18 cellular contexts compared by ENCODE assay signal in genomic region chr2:172467382-172467781, GRCh38. TPM values are rescaled to one million over a fixed set of nuclear protein-coding genes. Genes with fewer than 3 reads are reported as not detected.
DNase-seq lines count a peak whose midpoint lies in the region; ATAC-seq and TF ChIP-seq lines count a peak whose summit lies in the region.
"Had no signal": no experiment of that assay in that cellular context is flagged by ENCODE, and none has a peak within 500 bp of the region (broad histone marks: within the 10 kb centered on the region; RNA-seq: fewer than 3 reads in every experiment).

No MANE protein-coding gene starts in this region.

- POLR2A ChIA-PET in SK-N-SH (lab: Yijun Ruan, JAX), result no interaction called here

- no peaks in the 10 kb centered on the region for H3K9me2 ChIP-seq in SK-N-SH
- no peaks in the 10 kb centered on the region for H3K9me2 ChIP-seq in neural cell (ENCODE audit: insufficient read depth, low read length)

- in situ Hi-C loops in astrocyte of the spinal cord (cut with HindIII; ENCODE audit: low sequenced_read_pairs), result no loop called here

- H3K4me1 Mint-ChIP-seq in HFFc6 (ENCODE audit: low read depth), result peaks cover 57% of the 10 kb centered on the region

- TF ChIP-seq RAD21 in SK-N-SH (IDR thresholded peaks at IDR 0.05; ENCODE audit: low read length) (peak; percentile 27), neural cell (conservative IDR thresholded peaks at IDR 0.05) (no peak)

- H3K9me3 ChIP-seq in SK-N-SH (no peaks in the 10 kb centered on the region), neural cell (ENCODE audit: low read length) (no peaks in the 10 kb centered on the region)
- H3K9me3 ChIP-seq: heart left ventricle, suprapubic skin had no signal

- no peaks in the 10 kb centered on the region for H3K9me3 Mint-ChIP-seq in HFFc6
- H3K9me3 Mint-ChIP-seq: brain had no signal

- no peak overlapping the region for H3K4me3 Mint-ChIP-seq in HFFc6
- H3K4me3 Mint-ChIP-seq: brain had no signal

- no peak for ATAC-seq in SK-N-SH treated with all-trans-retinoic acid at 6 μM for 48 hours
- no peak for ATAC-seq in HG03135 (IDR thresholded peaks at IDR 0.05; ENCODE audit: unreplicated experiment)
- ATAC-seq: heart left ventricle had no signal

- H3K4me3 ChIP-seq in SK-N-SH (ENCODE audit: low read depth in 2 of 2, low read length in 1 of 2), result no peak overlapping the region
- no peak overlapping the region for H3K4me3 ChIP-seq in astrocyte of the spinal cord (ENCODE audit: low read depth, low read length)
- H3K4me3 ChIP-seq in neural cell (ENCODE audit: low read length), result no peak overlapping the region
- H3K4me3 ChIP-seq: heart left ventricle, suprapubic skin had no signal

- TF ChIP-seq EP300 in SK-N-SH (IDR thresholded peaks at IDR 0.05; ENCODE audit: borderline replicate concordance in 1 of 2, low read depth in 1 of 2, low read length in 1 of 2), result no peak
- TF ChIP-seq EP300 in neural cell (conservative IDR thresholded peaks at IDR 0.05; ENCODE audit: poor library complexity, severe bottlenecking), result no peak

- H3F3A ChIP-seq in SK-N-SH (replicated peaks; ENCODE audit: insufficient read depth) (peaks cover 18% of the 10 kb centered on the region), neural cell (ENCODE audit: insufficient read depth, low read length, poor library complexity, severe bottlenecking) (no peaks in the 10 kb centered on the region)

- peaks cover 7% of the 10 kb centered on the region; the same call in 1 of the 2 replicates for H3K36me3 Mint-ChIP-seq in HFFc6 (ENCODE audit: low read depth)

- no peak overlapping the region for H3K4me2 ChIP-seq in SK-N-SH
- H3K4me2 ChIP-seq in neural cell (ENCODE audit: low read length), result no peak overlapping the region

- H3K4me1 ChIP-seq in SK-N-SH (ENCODE audit: control insufficient read depth in 1 of 2, insufficient read depth in 2 of 2, low read depth in 1 of 2, low read length in 1 of 2), result peaks cover 0 to 3% of the 10 kb centered on the region in 2 experiments; a peak in 2 of 4 replicates
- H3K4me1 ChIP-seq: parathyroid adenoma had no signal

- H3K27me3 ChIP-seq in SK-N-SH (ENCODE audit: insufficient read depth), result no peaks in the 10 kb centered on the region
- H3K27me3 ChIP-seq in neural cell (ENCODE audit: insufficient read depth, low read depth, low read length), result no peaks in the 10 kb centered on the region
- H3K27me3 ChIP-seq: suprapubic skin had no signal

- H3K27ac ChIP-seq in SK-N-SH (ENCODE audit: low read depth in 2 of 2, low read length in 1 of 2) (no peak overlapping the region), neural cell (ENCODE audit: low read length) (no peak overlapping the region)
- H3K27ac ChIP-seq: heart left ventricle, parathyroid adenoma, suprapubic skin had no signal

- H3K9ac ChIP-seq in SK-N-SH, result no peak overlapping the region
- H3K9ac ChIP-seq in neural cell (ENCODE audit: low read length), result no peak overlapping the region
- H3K9ac ChIP-seq: parathyroid adenoma had no signal

- CTCF ChIA-PET in SK-N-SH (lab: Yijun Ruan, JAX), result interaction anchor here (0.5 to 12.4 kb wide), 14 partner anchors 7 to 363 kb away, joined by 3 to 346 read pairs (median 8); partner anchors contain the start of gene DLX2

- H2AFZ ChIP-seq in SK-N-SH (ENCODE audit: low read depth) (no peak overlapping the region), neural cell (ENCODE audit: low read depth, low read length) (no peak overlapping the region)
- H2AFZ ChIP-seq: parathyroid adenoma had no signal

- H4K20me1 ChIP-seq in SK-N-SH (ENCODE audit: insufficient read depth) (no peaks in the 10 kb centered on the region), neural cell (ENCODE audit: insufficient read depth) (no peaks in the 10 kb centered on the region)

- H3K36me3 ChIP-seq in SK-N-SH (replicated peaks in 1 of 2; ENCODE audit: control insufficient read depth in 1 of 2, insufficient read depth in 2 of 2, low read length in 1 of 2) (peaks cover 2 to 23% of the 10 kb centered on the region in 2 experiments), neural cell (ENCODE audit: insufficient read depth, low read length) (no peaks in the 10 kb centered on the region)

- 84% methylated on average over 8 of the region's 8 CpGs for WGBS in SK-N-SH (ENCODE audit: low lambda C conversion rate)

- H3K27ac Mint-ChIP-seq in HFFc6, result no peak overlapping the region

- H3K27me3 Mint-ChIP-seq in HFFc6 (ENCODE audit: insufficient read depth), result peaks cover 2% of the 10 kb centered on the region

- DNase-seq in SK-N-SH (no peak), HFFc6 (no peak), astrocyte of the spinal cord (ENCODE audit: low read depth, low spot score) (no peak), medulla oblongata (ENCODE audit: extremely low spot score) (no peak), NCI-H187 treated with DMSO at 0.1 percent for 48 hours (lab: John Stamatoyannopoulos, UW) (no peak)
- DNase-seq: activated CD4-positive, alpha-beta T cell treated with anti-CD3 and anti-CD28 coated beads, Interleukin-2, amount 50 U/mL, for 1 hour; effector CD8-positive, alpha-beta T cell; heart left ventricle; kidney; NCI-H1694; NCI-H524; stimulated activated CD4-positive, alpha-beta T cell treated with anti-CD3 and anti-CD28 coated beads, Interleukin-12 subunit alpha, Interleukin-12 subunit beta, amount 100 ng/mL, for 4 hours had no signal

- peaks cover 33% of the 10 kb centered on the region for H3K79me2 ChIP-seq in SK-N-SH (ENCODE audit: insufficient read depth)
- H3K79me2 ChIP-seq in neural cell (replicated peaks; ENCODE audit: insufficient read depth, low read length), result no peaks in the 10 kb centered on the region
- H3K79me2 ChIP-seq: parathyroid adenoma had no signal

- TF ChIP-seq CTCF in SK-N-SH (IDR thresholded peaks at IDR 0.05) (no peak), HFFc6 (IDR thresholded peaks at IDR 0.05) (peak; percentile 9; the same call in 1 of the 2 replicates), astrocyte of the spinal cord (IDR thresholded peaks at IDR 0.05; ENCODE audit: low read depth, low read length) (peak; percentile 40), neural cell (IDR thresholded peaks at IDR 0.05; ENCODE audit: poor library complexity, severe bottlenecking) (peak; percentile 18)

TF ChIP-seq in SK-N-SH, 30 proteins besides CTCF, POLR2A, EP300 and RAD21:
- TF ChIP-seq SMC3 (IDR thresholded peaks at IDR 0.05; ENCODE audit: low read depth, low read length), result peak; percentile 30; the same call in 1 of the 2 replicates
- no peak for TF ChIP-seq ZBTB33 (IDR thresholded peaks at IDR 0.05; ENCODE audit: borderline replicate concordance, low read depth)
TF ChIP-seq in SK-N-SH: peak in this region for 1.

TF ChIP-seq in SK-N-SH treated with all-trans-retinoic acid at 6 μM for 48 hours, 23 proteins besides CTCF, POLR2A, EP300 and RAD21 (continues in another document):
- TF ChIP-seq TCF4 (CRISPR knock-in tag; IDR thresholded peaks at IDR 0.05; ENCODE audit: borderline replicate concordance) (no peak), ZC3H10 (CRISPR knock-in tag; IDR thresholded peaks at IDR 0.05) (no peak)

TF ChIP-seq in neural cell, 6 proteins besides CTCF, POLR2A, EP300 and RAD21:
- TF ChIP-seq MXI1 (conservative IDR thresholded peaks at IDR 0.05; ENCODE audit: poor library complexity, severe bottlenecking) (no peak), POLR2AphosphoS5 (IDR thresholded peaks at IDR 0.05) (no peak), EZH2 (IDR thresholded peaks at IDR 0.05; ENCODE audit: borderline replicate concordance, insufficient read depth, low read length, poor library complexity, severe bottlenecking) (no peak), SMC3 (conservative IDR thresholded peaks at IDR 0.05; ENCODE audit: poor library complexity) (no peak)

RNA-seq across cellular contexts. Expression of gene ITGA6, which starts 40.0 kb away (rescaled TPM):
- polyA plus RNA-seq in SK-N-SH (2012; rRNA removed) (25.9 and 26.0 TPM in 2 replicates), neural cell (14.4 and 21.7 TPM in 2 replicates)
- polyA plus RNA-seq in SK-N-SH (2012; cell fraction: cytosol; rRNA removed), result 32.9 and 33.9 TPM in 2 replicates
- polyA plus RNA-seq in SK-N-SH (2012; cell fraction: nucleus; rRNA removed), result 21.2 and 45.3 TPM in 2 replicates
- 100 to 1,000 TPM; 143 to 270 (median 148) TPM for total RNA-seq in HFFc6 (2021; fragmentation: NEBNext Ultra II Directional; extraction: Animal tissue kit (Norgen Biotek cat#: 25700))
- polyA minus RNA-seq in neural cell, result 27.3 and 30.0 TPM in 2 replicates
